15 cellular contexts compared by ENCODE assay signal in the genomic region with DNA sequence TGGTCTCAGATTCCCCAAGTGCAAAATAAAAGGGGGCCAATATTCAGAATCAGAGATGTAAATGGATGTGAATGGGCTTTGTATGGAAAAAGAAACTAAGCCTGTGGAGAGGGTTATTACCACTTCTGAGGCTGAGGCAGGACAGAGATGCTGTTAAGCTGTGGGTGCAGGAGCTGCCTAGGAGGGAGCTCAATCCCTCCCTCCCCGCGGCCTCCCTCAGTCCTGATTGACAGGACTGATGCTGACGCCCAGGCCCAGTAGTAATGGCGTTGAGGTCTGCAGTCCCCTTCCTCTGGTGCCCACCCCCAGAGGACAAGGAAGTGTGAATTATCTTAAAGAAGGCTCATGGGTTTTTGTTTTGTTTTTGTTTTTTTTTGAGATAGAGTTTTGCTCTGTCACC. TPM values are rescaled to one million over a fixed set of nuclear protein-coding genes. Genes with fewer than 3 reads are reported as not detected.
DNase-seq lines count a peak whose midpoint lies in the region; ATAC-seq and TF ChIP-seq lines count a peak whose summit lies in the region.
"Had no signal": no experiment of that assay in that cellular context is flagged by ENCODE, and none has a peak within 500 bp of the region (broad histone marks: within the 10 kb centered on the region; RNA-seq: fewer than 3 reads in every experiment).

No MANE protein-coding gene starts in this region.

- H2BK5ac ChIP-seq in mesenchymal stem cell (ENCODE audit: low read depth, low read length, poor library complexity, severe bottlenecking): no peak overlapping the region

- no peaks in the 10 kb centered on the region for H3K27me3 ChIP-seq in mesenchymal stem cell (ENCODE audit: control insufficient read depth in 1 of 2, insufficient read depth in 1 of 2, low read length in 2 of 2)
- H3K27me3 ChIP-seq in aorta (ENCODE audit: control insufficient read depth in 1 of 2, insufficient read depth in 2 of 2, low read length in 1 of 2): no peaks in the 10 kb centered on the region

- no peak overlapping the region for H2AFZ ChIP-seq in mesenchymal stem cell (ENCODE audit: low read depth, low read length)

- WGBS in mesenchymal stem cell: 84% methylated on average over 4 of the region's 4 CpGs
- WGBS in aorta, 2 donors: 92 to 93% methylated on average over 4 of the region's 4 CpGs

- H3K27ac Mint-ChIP-seq in activated CD8-positive, alpha-beta memory T cell treated with anti-CD3 and anti-CD28 coated beads, Interleukin-2, amount 10 ng/mL, durations not matched to agents 7 days and 5 days: no peak overlapping the region
- H3K27ac Mint-ChIP-seq: H9 had no signal

- H3K27ac ChIP-seq in RWPE1 (peak overlapping the region; percentile 18; the same call in 1 of the 2 replicates), mesenchymal stem cell (ENCODE audit: low read length, poor library complexity, severe bottlenecking) (peak overlapping the region; percentile 96), aorta (ENCODE audit: low read depth in 1 of 2, low read length in 2 of 2) (no peak overlapping the region)
- H3K27ac ChIP-seq: C4-2B had no signal

- no peak overlapping the region for H2BK12ac ChIP-seq in mesenchymal stem cell (ENCODE audit: low read length in 2 of 2)

- H3K4me1 Mint-ChIP-seq in activated CD8-positive, alpha-beta memory T cell treated with anti-CD3 and anti-CD28 coated beads, Interleukin-2, amount 10 ng/mL, durations not matched to agents 7 days and 5 days: peaks cover 28% of the 10 kb centered on the region

- H2BK120ac ChIP-seq in mesenchymal stem cell (ENCODE audit: low read depth, low read length): no peak overlapping the region

- no peak overlapping the region for H4K8ac ChIP-seq in mesenchymal stem cell (ENCODE audit: low read length)

- POLR2A ChIA-PET in RWPE1 (lab: Yijun Ruan, JAX; ENCODE audit: low non-redundant PET): no interaction called here

- DNase-seq in activated CD8-positive, alpha-beta memory T cell treated with anti-CD3 and anti-CD28 coated beads, Interleukin-2, amount 10 ng/mL, durations not matched to agents 7 days and 5 days: no peak
- no peak for DNase-seq in activated CD8-positive, alpha-beta memory T cell treated with anti-CD3 and anti-CD28 coated beads for 24 hours
- no peak for DNase-seq in RWPE1 (ENCODE audit: low spot score)
- no peak for DNase-seq in mesenchymal stem cell
- DNase-seq in aorta: peak; percentile 7 to 34
- no peak for DNase-seq in NCI-H1417 treated with DMSO at 0.1 percent for 48 hours (lab: John Stamatoyannopoulos, UW)
- no peak for DNase-seq in NCI-H526 (lab: John Stamatoyannopoulos, UW)
- DNase-seq: H9, IMR-90, NCI-H1930, NCI-H446 treated with DMSO at 0.1 percent for 48 hours, NCI-H774, RPMI8226 had no signal

- H2BK15ac ChIP-seq in mesenchymal stem cell (ENCODE audit: low read depth, poor library complexity, severe bottlenecking): no peak overlapping the region

- ATAC-seq in activated CD8-positive, alpha-beta memory T cell treated with anti-CD3 and anti-CD28 coated beads, Interleukin-2, amount 10 ng/mL, durations not matched to agents 7 days and 5 days: peak; percentile 34
- ATAC-seq in aorta (ENCODE audit: low FRiP score): no peak
- ATAC-seq in HG02763 (IDR thresholded peaks at IDR 0.05; ENCODE audit: unreplicated experiment): no peak

- no peak overlapping the region for H3K4me3 Mint-ChIP-seq in activated CD8-positive, alpha-beta memory T cell treated with anti-CD3 and anti-CD28 coated beads, Interleukin-2, amount 10 ng/mL, durations not matched to agents 7 days and 5 days
- H3K4me3 Mint-ChIP-seq: H9 had no signal

- H3K27me3 Mint-ChIP-seq in activated CD8-positive, alpha-beta memory T cell treated with anti-CD3 and anti-CD28 coated beads, Interleukin-2, amount 10 ng/mL, durations not matched to agents 7 days and 5 days: no peaks in the 10 kb centered on the region

- no peaks in the 10 kb centered on the region for H3K36me3 Mint-ChIP-seq in activated CD8-positive, alpha-beta memory T cell treated with anti-CD3 and anti-CD28 coated beads, Interleukin-2, amount 10 ng/mL, durations not matched to agents 7 days and 5 days

- no peak overlapping the region for H3K18ac ChIP-seq in mesenchymal stem cell (ENCODE audit: low read depth in 1 of 2, low read length in 2 of 2)

- H3K9me3 Mint-ChIP-seq in activated CD8-positive, alpha-beta memory T cell treated with anti-CD3 and anti-CD28 coated beads, Interleukin-2, amount 10 ng/mL, durations not matched to agents 7 days and 5 days (ENCODE audit: low read depth): no peaks in the 10 kb centered on the region
- H3K9me3 Mint-ChIP-seq: H9 had no signal

- H3K14ac ChIP-seq in mesenchymal stem cell (ENCODE audit: low read length in 2 of 2): no peak overlapping the region

- H3K36me3 ChIP-seq in mesenchymal stem cell (ENCODE audit: control insufficient read depth in 1 of 2, insufficient read depth in 2 of 2, low read depth in 1 of 2, low read length in 2 of 2) (peaks cover 0 to 10% of the 10 kb centered on the region in 2 experiments), aorta (ENCODE audit: control insufficient read depth in 1 of 2, insufficient read depth in 2 of 2, low read length in 1 of 2) (no peaks in the 10 kb centered on the region)

- peak overlapping the region; percentile 8 for H3K9ac ChIP-seq in mesenchymal stem cell (ENCODE audit: low read length)

- H3K9me3 ChIP-seq in mesenchymal stem cell (ENCODE audit: control insufficient read depth, low read length) (no peaks in the 10 kb centered on the region), aorta (ENCODE audit: control insufficient read depth, low read length) (no peaks in the 10 kb centered on the region)

- no peak overlapping the region for H3K4me2 ChIP-seq in mesenchymal stem cell (ENCODE audit: low read length, poor library complexity, severe bottlenecking)

- no peak for TF ChIP-seq CTCF in RWPE1 (conservative IDR thresholded peaks at IDR 0.05; ENCODE audit: low read depth)

- H3K79me1 ChIP-seq in mesenchymal stem cell (replicated peaks; ENCODE audit: low read length, poor library complexity, severe bottlenecking): no peaks in the 10 kb centered on the region

- H3K4me3 ChIP-seq in mesenchymal stem cell (ENCODE audit: insufficient read depth in 1 of 2, low read depth in 1 of 2, low read length in 2 of 2): no peak overlapping the region
- no peak overlapping the region for H3K4me3 ChIP-seq in aorta (ENCODE audit: low read length in 2 of 2)

- peaks cover 64% of the 10 kb centered on the region for H3K4me1 ChIP-seq in mesenchymal stem cell (ENCODE audit: control insufficient read depth, insufficient read depth, low read depth, low read length)
- H3K4me1 ChIP-seq in aorta (ENCODE audit: control insufficient read depth in 1 of 2, insufficient read depth in 2 of 2, low read length in 2 of 2): no peaks in the 10 kb centered on the region

- no peak overlapping the region for H4K91ac ChIP-seq in mesenchymal stem cell (ENCODE audit: low read length)

- peak overlapping the region; percentile 98 for H2AK5ac ChIP-seq in mesenchymal stem cell (ENCODE audit: low read length, severe bottlenecking)

- intact Hi-C loops in aorta (cut with DNase I): no loop called here

- H3K23ac ChIP-seq in mesenchymal stem cell (ENCODE audit: low read length in 2 of 2): no peak overlapping the region

- CTCF ChIA-PET in activated CD8-positive, alpha-beta memory T cell treated with anti-CD3 and anti-CD28 coated beads, Interleukin-2, amount 10 ng/mL, durations not matched to agents 7 days and 5 days (lab: Charles Lee): interaction anchor here (1.6 kb wide), 1 partner anchor 10 kb away, joined by 5 read pairs; no protein-coding TSS in a partner anchor
- CTCF ChIA-PET in RWPE1 (lab: Yijun Ruan, JAX): no interaction called here

- no peak overlapping the region for H3K4ac ChIP-seq in mesenchymal stem cell (ENCODE audit: low read depth in 1 of 2, low read length in 2 of 2)

RNA-seq across cellular contexts. Expression of a gene that starts 40.4 kb away (rescaled TPM):
- total RNA-seq in activated CD8-positive, alpha-beta memory T cell treated with anti-CD3 and anti-CD28 coated beads, Interleukin-2, amount 10 ng/mL, durations not matched to agents 7 days and 5 days: 100 to 1,000 TPM; 314 to 388 TPM
- 0.37 TPM for polyA plus RNA-seq in mesenchymal stem cell (2013, experiment 1 of 2)
- 0.45 TPM for polyA plus RNA-seq in mesenchymal stem cell (2013, experiment 2 of 2)
- 10 to 100 TPM in 1 of 2 donors, 1 to 10 TPM in 1; 9.5 to 17.8 TPM for total RNA-seq in aorta
- polyA plus RNA-seq in aorta: 1 to 10 TPM in 1 of 2 donors, under 1 TPM in 1; 0.79 to 3.5 TPM

Comparison
In these comparisons a context has a peak if more than half of its experiments do, and no peak if none do; other contexts are left out.
1. DNase-seq: peak in aorta (2 of 2); none in activated CD8-positive, alpha-beta memory T cell treated with anti-CD3 and anti-CD28 coated beads, Interleukin-2, amount 10 ng/mL, durations not matched to agents 7 days and 5 days (single experiment), activated CD8-positive, alpha-beta memory T cell treated with anti-CD3 and anti-CD28 coated beads for 24 hours (single experiment), RWPE1 (single experiment), mesenchymal stem cell (single experiment), NCI-H1417 treated with DMSO at 0.1 percent for 48 hours (single experiment) and NCI-H526 (0 of 2).
2. H3K27ac ChIP-seq: peak in RWPE1 (single experiment) and mesenchymal stem cell (single experiment); none in aorta (0 of 2).
3. RNA of a gene that starts 40.4 kb away (total RNA-seq): 314 to 388 TPM in activated CD8-positive, alpha-beta memory T cell treated with anti-CD3 and anti-CD28 coated beads, Interleukin-2, amount 10 ng/mL, durations not matched to agents 7 days and 5 days; 9.5 to 17.8 TPM in aorta; every median in the first group is over 10 times any median in the second.